Comparison of ENCODE assay signal across 8 cellular contexts in the genomic region with DNA sequence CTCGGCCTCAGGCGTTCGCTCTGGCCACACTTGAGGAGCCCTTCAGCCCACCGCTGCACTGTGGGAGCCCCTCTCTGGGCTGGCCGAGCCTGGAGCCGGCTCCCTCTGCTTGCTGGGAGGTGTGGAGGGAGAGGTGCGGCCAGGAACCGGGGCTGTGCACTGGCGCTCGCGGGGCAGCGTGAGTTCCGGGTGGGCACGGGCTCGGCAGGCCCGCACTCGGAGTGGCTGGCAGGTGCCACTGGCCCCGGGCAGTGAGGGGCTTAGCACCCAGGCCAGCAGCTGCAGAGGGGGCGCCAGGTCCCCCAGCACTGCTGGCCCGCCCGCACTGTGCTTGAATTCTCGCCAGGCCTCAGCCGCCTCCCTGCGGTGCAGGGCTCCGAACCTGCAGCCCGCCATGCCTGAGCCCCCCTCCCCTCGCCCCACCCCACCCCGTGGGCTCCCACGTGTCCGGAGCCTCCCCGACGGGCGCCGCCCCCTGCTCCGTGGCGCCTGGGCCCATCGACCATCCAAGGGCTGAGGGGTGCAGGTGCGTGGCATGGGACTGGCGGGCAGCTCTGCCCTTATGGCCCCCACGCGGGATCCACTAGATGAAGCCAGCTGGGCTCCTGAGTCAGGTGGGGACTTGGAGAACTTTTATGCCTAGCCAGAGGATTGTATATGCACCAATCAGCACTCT.
"Had no signal": no experiment of that assay in that cellular context is flagged by ENCODE, and none has a peak within 500 bp of the region (broad histone marks: within the 10 kb centered on the region; RNA-seq: fewer than 3 reads in every experiment).

No MANE protein-coding gene starts in this region.

- H3K27ac ChIP-seq: GM23248 had no signal

- H2AFZ ChIP-seq: GM23248 had no signal

- H3K4me1 ChIP-seq: HAP-1 had no signal

- H3K36me3 ChIP-seq: HAP-1 had no signal

- H3K9me3 ChIP-seq: HAP-1 had no signal

- H3K9ac ChIP-seq: GM23248 had no signal

- H3K4me3 ChIP-seq: GM23248, HAP-1, K562 had no signal

- ATAC-seq: HCT116, K562 had no signal

- DNase-seq: GM23248, GOT3, H7, HFFc6, IMR-90 had no signal
